ENCODE assay signal across 26 cellular contexts in genomic region chr3:182601597-182601996, GRCh38.
DNase-seq lines count a peak whose midpoint lies in the region; ATAC-seq, FAIRE-seq and TF ChIP-seq lines count a peak whose summit lies in the region.
"Had no signal": no experiment of that assay in that cellular context is flagged by ENCODE, and none has a peak within 500 bp of the region (broad histone marks: within the 10 kb centered on the region; RNA-seq: fewer than 3 reads in every experiment).

No MANE protein-coding gene starts in this region.

- DNase-seq in bronchial epithelial cell (ENCODE audit: low read depth) (no peak), trophoblast cell (no peak), NCI-H187 (lab: John Stamatoyannopoulos, UW) (no peak)
- no peak for DNase-seq in activated naive CD8-positive, alpha-beta T cell treated with anti-CD3 and anti-CD28 coated beads for 36 hours
- DNase-seq: 8988T; ACHN; BE2C; C1 segment of cervical spinal cord; CD4-positive, alpha-beta memory T cell; CD4-positive, CD25-positive, alpha-beta regulatory T cell; CD8-positive, alpha-beta memory T cell; COR-L47; DMS 273 treated with DMSO at 0.1 percent for 48 hours; DMS153; DMS53; DMS79; DND-41; EL; GDM1 had no signal

- no peak overlapping the region for H3K18ac ChIP-seq in trophoblast cell (ENCODE audit: low read length)

- no peaks in the 10 kb centered on the region for H3K9me3 Mint-ChIP-seq in activated naive CD8-positive, alpha-beta T cell treated with anti-CD3 and anti-CD28 coated beads for 36 hours
- H3K9me3 Mint-ChIP-seq: CD8-positive, alpha-beta memory T cell had no signal

- no peaks in the 10 kb centered on the region for H3K79me1 ChIP-seq in trophoblast cell (ENCODE audit: low read length)

- H3K36me3 Mint-ChIP-seq in activated naive CD8-positive, alpha-beta T cell treated with anti-CD3 and anti-CD28 coated beads for 36 hours: no peaks in the 10 kb centered on the region
- H3K36me3 Mint-ChIP-seq: CD14-positive monocyte; CD4-positive, alpha-beta memory T cell; CD4-positive, CD25-positive, alpha-beta regulatory T cell; CD8-positive, alpha-beta memory T cell had no signal

- H3K9ac ChIP-seq in trophoblast cell (ENCODE audit: low read length): no peak overlapping the region
- H3K9ac ChIP-seq: BLaER1 had no signal

- no peaks in the 10 kb centered on the region for H3K4me1 Mint-ChIP-seq in activated naive CD8-positive, alpha-beta T cell treated with anti-CD3 and anti-CD28 coated beads for 36 hours
- H3K4me1 Mint-ChIP-seq: CD14-positive monocyte; CD4-positive, alpha-beta memory T cell; CD4-positive, CD25-positive, alpha-beta regulatory T cell; CD8-positive, alpha-beta memory T cell had no signal

- H3K27me3 ChIP-seq in bronchial epithelial cell (ENCODE audit: control insufficient read depth, insufficient read depth, low read length) (no peaks in the 10 kb centered on the region), trophoblast cell (ENCODE audit: insufficient read depth, low read length) (no peaks in the 10 kb centered on the region)
- H3K27me3 ChIP-seq: BE2C, BLaER1 had no signal

- H3K4me1 ChIP-seq in trophoblast cell (ENCODE audit: control insufficient read depth in 1 of 2, insufficient read depth in 2 of 2, low read length in 2 of 2): peaks cover 2 to 3% of the 10 kb centered on the region in 2 experiments
- H3K4me1 ChIP-seq: BE2C, BLaER1 had no signal

- no peak overlapping the region for H2BK120ac ChIP-seq in trophoblast cell (ENCODE audit: insufficient read depth, low read length, poor library complexity)

- H3K79me2 ChIP-seq in trophoblast cell (ENCODE audit: control insufficient read depth, insufficient read depth, low read length, poor library complexity): no peaks in the 10 kb centered on the region

- H4K12ac ChIP-seq in trophoblast cell (ENCODE audit: low read depth, low read length): no peak overlapping the region

- H3K14ac ChIP-seq in trophoblast cell (ENCODE audit: low read length): no peak overlapping the region

- H3K9me3 ChIP-seq in trophoblast cell (ENCODE audit: insufficient read depth, low read depth, low read length): no peaks in the 10 kb centered on the region
- H3K9me3 ChIP-seq: BE2C, BLaER1 had no signal

- no peak overlapping the region for H3K4me2 ChIP-seq in trophoblast cell (ENCODE audit: low read length)
- H3K4me2 ChIP-seq: BLaER1 had no signal

- no peaks in the 10 kb centered on the region for H3K36me3 ChIP-seq in bronchial epithelial cell (ENCODE audit: control insufficient read depth, insufficient read depth, low read length)
- no peaks in the 10 kb centered on the region for H3K36me3 ChIP-seq in trophoblast cell (ENCODE audit: control insufficient read depth in 1 of 2, insufficient read depth in 2 of 2, low read length in 2 of 2)
- H3K36me3 ChIP-seq: BE2C, BLaER1 had no signal

- H4K8ac ChIP-seq in trophoblast cell (ENCODE audit: low read depth, low read length): no peak overlapping the region

- H3K4me3 Mint-ChIP-seq in activated naive CD8-positive, alpha-beta T cell treated with anti-CD3 and anti-CD28 coated beads for 36 hours: no peak overlapping the region
- H3K4me3 Mint-ChIP-seq: CD14-positive monocyte; CD4-positive, alpha-beta memory T cell; CD4-positive, CD25-positive, alpha-beta regulatory T cell; CD8-positive, alpha-beta memory T cell had no signal

- H2AFZ ChIP-seq in trophoblast cell (ENCODE audit: insufficient read depth, low read length, poor library complexity): no peak overlapping the region

- no peak overlapping the region for H4K91ac ChIP-seq in trophoblast cell (ENCODE audit: low read depth, low read length)

- WGBS in trophoblast cell (ENCODE audit: extremely low coverage, insufficient coverage, insufficient read length): no CpG with 5 or more reads among the region's 2 CpGs

- no peak for TF ChIP-seq CTCF in bronchial epithelial cell (IDR thresholded peaks at IDR 0.05; ENCODE audit: insufficient read depth, low read length, severe bottlenecking)

- H3K4me3 ChIP-seq in bronchial epithelial cell (ENCODE audit: low read depth, low read length): no peak overlapping the region
- no peak overlapping the region for H3K4me3 ChIP-seq in trophoblast cell (ENCODE audit: low read depth, low read length)
- H3K4me3 ChIP-seq: BLaER1, GM12878 had no signal

- H2BK5ac ChIP-seq in trophoblast cell (ENCODE audit: low read depth, low read length, poor library complexity): no peak overlapping the region

- FAIRE-seq in bronchial epithelial cell (lab: Jason Lieb, UNC): peak; percentile 86
- FAIRE-seq: A204.1, GM12878, GM12892, GM18507 had no signal

- H3K27me3 Mint-ChIP-seq in activated naive CD8-positive, alpha-beta T cell treated with anti-CD3 and anti-CD28 coated beads for 36 hours: no peaks in the 10 kb centered on the region
- H3K27me3 Mint-ChIP-seq: CD4-positive, alpha-beta memory T cell had no signal

- H3K27ac Mint-ChIP-seq in activated naive CD8-positive, alpha-beta T cell treated with anti-CD3 and anti-CD28 coated beads for 36 hours: no peak overlapping the region
- H3K27ac Mint-ChIP-seq: CD14-positive monocyte; CD4-positive, alpha-beta memory T cell; CD4-positive, CD25-positive, alpha-beta regulatory T cell had no signal

- no peak for ATAC-seq in HG02642 (IDR thresholded peaks at IDR 0.05; ENCODE audit: poor library complexity, unreplicated experiment)
- ATAC-seq: GM12878 had no signal

- no peak overlapping the region for H3K23ac ChIP-seq in trophoblast cell (ENCODE audit: low read length)

- no peak overlapping the region for H2AK5ac ChIP-seq in trophoblast cell (ENCODE audit: low read length)

- H3K27ac ChIP-seq in trophoblast cell (ENCODE audit: low read depth, low read length): no peak overlapping the region
- H3K27ac ChIP-seq: BLaER1 had no signal

- no peak overlapping the region for H3K4ac ChIP-seq in trophoblast cell (ENCODE audit: low read depth, low read length)

- H2BK12ac ChIP-seq in trophoblast cell (ENCODE audit: low read length): peak overlapping the region; percentile 13
